In genomic region chr3:16048435-16049318, GRCh38 we compare ENCODE assay signal across 8 cellular contexts.
DNase-seq lines count a peak whose midpoint lies in the region; TF ChIP-seq lines count a peak whose summit lies in the region.

No MANE protein-coding gene starts in this region.

- peak; percentile 93 for TF ChIP-seq CTCF in Loucy (conservative IDR thresholded peaks at IDR 0.05; ENCODE audit: low read length)
- peak; percentile 73 for TF ChIP-seq CTCF in SU-DHL-6 (IDR thresholded peaks at IDR 0.05; ENCODE audit: insufficient read depth, low read length, poor library complexity, severe bottlenecking)
- TF ChIP-seq CTCF in breast epithelium (IDR thresholded peaks at IDR 0.05) = peak; percentile 77 to 86 (median 86)
- TF ChIP-seq CTCF in kidney epithelial cell (IDR thresholded peaks at IDR 0.05; ENCODE audit: insufficient read depth, low read length, poor library complexity, severe bottlenecking) = peak; percentile 70

- H3K27ac ChIP-seq in SU-DHL-6 (ENCODE audit: low read depth, low read length) (no peak overlapping the region), breast epithelium (no peak overlapping the region)

- no peaks in the 10 kb centered on the region for H3K9me2 ChIP-seq in Loucy (replicated peaks; ENCODE audit: low read depth, low read length)
- H3K9me2 ChIP-seq in SU-DHL-6 (replicated peaks; ENCODE audit: insufficient read depth, low read length) = no peaks in the 10 kb centered on the region

- H2AFZ ChIP-seq in Loucy (ENCODE audit: low read length) (peak overlapping the region; percentile 74; the same call in 1 of the 2 replicates), SU-DHL-6 (ENCODE audit: low read depth, low read length, severe bottlenecking) (no peak overlapping the region)

- in situ Hi-C loops in HAP-1 (cut with MboI; ENCODE audit: low sequenced_read_pairs) = no loop called here

- H3K4me1 ChIP-seq in HAP-1 = no peaks in the 10 kb centered on the region
- no peaks in the 10 kb centered on the region for H3K4me1 ChIP-seq in Loucy (ENCODE audit: insufficient read depth, low read length, poor library complexity, severe bottlenecking)
- H3K4me1 ChIP-seq in breast epithelium = no peaks in the 10 kb centered on the region

- intact Hi-C loops in breast epithelium (cut with DNase I; ENCODE audit: low total_unique reads) = no loop called here

- H3K9me3 ChIP-seq in HAP-1 (no peaks in the 10 kb centered on the region), Loucy (ENCODE audit: insufficient read depth, low read depth, low read length) (no peaks in the 10 kb centered on the region), SU-DHL-6 (ENCODE audit: insufficient read depth, low read length) (no peaks in the 10 kb centered on the region), breast epithelium (no peaks in the 10 kb centered on the region)

- H3K4me3 ChIP-seq in HAP-1 (no peak overlapping the region), Loucy (ENCODE audit: low read length, poor library complexity, severe bottlenecking) (peak overlapping the region; percentile 47), SU-DHL-6 (ENCODE audit: insufficient read depth, low read length, poor library complexity, severe bottlenecking) (no peak overlapping the region), breast epithelium (peak overlapping the region in 2 of 3 donors; percentile 24 to 50), kidney epithelial cell (ENCODE audit: low read depth, low read length) (no peak overlapping the region)

- no peaks in the 10 kb centered on the region for H3F3A ChIP-seq in Loucy (ENCODE audit: low read depth)
- no peaks in the 10 kb centered on the region for H3F3A ChIP-seq in SU-DHL-6 (ENCODE audit: insufficient read depth)

- H3K79me2 ChIP-seq in Loucy (ENCODE audit: insufficient read depth, low read length) = no peaks in the 10 kb centered on the region
- H3K79me2 ChIP-seq in SU-DHL-6 (ENCODE audit: insufficient read depth, low read length) = no peaks in the 10 kb centered on the region

- TF ChIP-seq POLR2A in breast epithelium (IDR thresholded peaks at IDR 0.05) = no peak

- H3K27me3 ChIP-seq in HAP-1 (ENCODE audit: low read depth) (no peaks in the 10 kb centered on the region), Loucy (ENCODE audit: insufficient read depth, low read length, poor library complexity, severe bottlenecking) (no peaks in the 10 kb centered on the region), SU-DHL-6 (ENCODE audit: low read length) (no peaks in the 10 kb centered on the region), breast epithelium (no peaks in the 10 kb centered on the region), kidney epithelial cell (ENCODE audit: control insufficient read depth, insufficient read depth, low read length) (no peaks in the 10 kb centered on the region)

- H4K20me1 ChIP-seq in Loucy (ENCODE audit: insufficient read depth, low read length, poor library complexity, severe bottlenecking) (no peaks in the 10 kb centered on the region), SU-DHL-6 (ENCODE audit: low read depth, low read length) (no peaks in the 10 kb centered on the region)

- H3K4me2 ChIP-seq in Loucy (ENCODE audit: low read depth, low read length, poor library complexity, severe bottlenecking) = peak overlapping the region; percentile 26
- peak overlapping the region; percentile 49 for H3K4me2 ChIP-seq in SU-DHL-6 (ENCODE audit: low read depth, low read length, poor library complexity, severe bottlenecking)

- peak; percentile 36 for DNase-seq in 8988T
- peak; percentile 83 for DNase-seq in GM03348 (ENCODE audit: low spot score)
- peak; percentile 47 to 62 for DNase-seq in HAP-1 (ENCODE audit: low spot score in 2 of 2)
- DNase-seq in breast epithelium (ENCODE audit: low spot score in 2 of 2) = no peak
- DNase-seq in kidney epithelial cell (ENCODE audit: low read depth) = no peak
- DNase-seq in stimulated activated CD4-positive, alpha-beta T cell treated with anti-CD3 and anti-CD28 coated beads, Interleukin-4, amount 100 ng/mL, for 1 hour = peak; percentile 11

- H3K36me3 ChIP-seq in HAP-1 (replicated peaks) (no peaks in the 10 kb centered on the region), Loucy (ENCODE audit: insufficient read depth, low read length) (no peaks in the 10 kb centered on the region), SU-DHL-6 (ENCODE audit: low read length) (no peaks in the 10 kb centered on the region), breast epithelium (no peaks in the 10 kb centered on the region), kidney epithelial cell (ENCODE audit: control insufficient read depth, insufficient read depth, low read length) (no peaks in the 10 kb centered on the region)

- no peak overlapping the region for H3K9ac ChIP-seq in Loucy (ENCODE audit: low read depth, low read length, poor library complexity, severe bottlenecking)
- H3K9ac ChIP-seq in SU-DHL-6 (ENCODE audit: low read length) = no peak overlapping the region

Comparison
In these comparisons a context has a peak if more than half of its experiments do, and no peak if none do; other contexts are left out.
1. DNase-seq: peak in 8988T (single experiment), GM03348 (single experiment), HAP-1 (2 of 2) and stimulated activated CD4-positive, alpha-beta T cell treated with anti-CD3 and anti-CD28 coated beads, Interleukin-4, amount 100 ng/mL, for 1 hour (single experiment); none in breast epithelium (0 of 2) and kidney epithelial cell (single experiment).
2. H3K4me3 ChIP-seq: peak in Loucy (single experiment) and breast epithelium (2 of 3); none in HAP-1 (single experiment), SU-DHL-6 (single experiment) and kidney epithelial cell (single experiment).
3. Peak in every context shown above with its lines, with median percentiles within 50 percentile points of each other: CTCF ChIP-seq.